10 cellular contexts compared by ENCODE assay signal in genomic region chr6:26202811-26203583, GRCh38.
DNase-seq lines count a peak whose midpoint lies in the region; ATAC-seq and TF ChIP-seq lines count a peak whose summit lies in the region.
"Had no signal": no experiment of that assay in that cellular context is flagged by ENCODE, and none has a peak within 500 bp of the region (broad histone marks: within the 10 kb centered on the region; RNA-seq: fewer than 3 reads in every experiment).

No MANE protein-coding gene starts in this region.

- peaks cover 14% of the 10 kb centered on the region for H3K36me3 Mint-ChIP-seq in activated CD4-positive, alpha-beta memory T cell treated with anti-CD3 and anti-CD28 coated beads for 36 hours
- peaks cover 12% of the 10 kb centered on the region for H3K36me3 Mint-ChIP-seq in activated CD4-positive, alpha-beta memory T cell treated with anti-CD3 and anti-CD28 coated beads, Interleukin-2, amount 10 ng/mL, durations not matched to agents 7 days and 5 days (ENCODE audit: low read depth)
- peaks cover 15% of the 10 kb centered on the region for H3K36me3 Mint-ChIP-seq in dendritic cell treated with granulocyte-macrophage colony-stimulating factor and Interleukin-4, amounts not matched to agents 40 ng/mL and 50 ng/mL, for 4 days (ENCODE audit: low read depth)
- no peaks in the 10 kb centered on the region for H3K36me3 Mint-ChIP-seq in progenitor cell of endocrine pancreas (ENCODE audit: insufficient read depth)

- TF ChIP-seq CTCF in progenitor cell of endocrine pancreas (IDR thresholded peaks at IDR 0.05; ENCODE audit: unreplicated experiment) (no peak), adrenal gland (IDR thresholded peaks at IDR 0.05) (no peak), psoas muscle (IDR thresholded peaks at IDR 0.05) (no peak)

- H3K4me3 Mint-ChIP-seq in activated CD4-positive, alpha-beta memory T cell treated with anti-CD3 and anti-CD28 coated beads for 36 hours: peak overlapping the region; percentile 38
- no peak overlapping the region for H3K4me3 Mint-ChIP-seq in activated CD4-positive, alpha-beta memory T cell treated with anti-CD3 and anti-CD28 coated beads, Interleukin-2, amount 10 ng/mL, durations not matched to agents 7 days and 5 days
- H3K4me3 Mint-ChIP-seq in dendritic cell treated with granulocyte-macrophage colony-stimulating factor and Interleukin-4, amounts not matched to agents 40 ng/mL and 50 ng/mL, for 4 days: no peak overlapping the region
- H3K4me3 Mint-ChIP-seq in progenitor cell of endocrine pancreas (ENCODE audit: low read depth): no peak overlapping the region

- H3K36me3 ChIP-seq in adrenal gland (replicated peaks in 1 of 2): no peaks in the 10 kb centered on the region
- no peaks in the 10 kb centered on the region for H3K36me3 ChIP-seq in psoas muscle (ENCODE audit: insufficient read depth in 1 of 2, low read depth in 1 of 2)

- H3K27ac ChIP-seq in adrenal gland (no peak overlapping the region), psoas muscle (no peak overlapping the region)

- H3K9me3 Mint-ChIP-seq in activated CD4-positive, alpha-beta memory T cell treated with anti-CD3 and anti-CD28 coated beads for 36 hours: no peaks in the 10 kb centered on the region
- H3K9me3 Mint-ChIP-seq in activated CD4-positive, alpha-beta memory T cell treated with anti-CD3 and anti-CD28 coated beads, Interleukin-2, amount 10 ng/mL, durations not matched to agents 7 days and 5 days: no peaks in the 10 kb centered on the region
- H3K9me3 Mint-ChIP-seq in dendritic cell treated with granulocyte-macrophage colony-stimulating factor and Interleukin-4, amounts not matched to agents 40 ng/mL and 50 ng/mL, for 4 days: no peaks in the 10 kb centered on the region
- no peaks in the 10 kb centered on the region for H3K9me3 Mint-ChIP-seq in progenitor cell of endocrine pancreas (ENCODE audit: low read depth)

- H3K27me3 ChIP-seq in adrenal gland (no peaks in the 10 kb centered on the region), psoas muscle (ENCODE audit: insufficient read depth in 3 of 3, low read length in 2 of 3) (peaks cover 0 to 98% (median 34%) of the 10 kb centered on the region in 3 donors)

- no peak for ATAC-seq in psoas muscle

- H3K4me3 ChIP-seq in adrenal gland (no peak overlapping the region), psoas muscle (no peak overlapping the region)

- CTCF ChIA-PET in activated CD4-positive, alpha-beta memory T cell treated with anti-CD3 and anti-CD28 coated beads for 36 hours (lab: Charles Lee): no interaction called here
- CTCF ChIA-PET in activated CD4-positive, alpha-beta memory T cell treated with anti-CD3 and anti-CD28 coated beads, Interleukin-2, amount 10 ng/mL, durations not matched to agents 7 days and 5 days (lab: Charles Lee): interaction anchor here (1.0 kb wide), 1 partner anchor 14 kb away, joined by 3 read pairs; a partner anchor contains a TSS

- POLR2A ChIA-PET in activated CD4-positive, alpha-beta memory T cell treated with anti-CD3 and anti-CD28 coated beads for 36 hours (lab: Charles Lee): interaction anchor here (1.0 to 3.9 kb wide), 5 partner anchors 8 to 79 kb away, joined by 3 to 100 read pairs (median 16); a partner anchor contains a TSS
- POLR2A ChIA-PET in activated CD4-positive, alpha-beta memory T cell treated with anti-CD3 and anti-CD28 coated beads, Interleukin-2, amount 10 ng/mL, durations not matched to agents 7 days and 5 days (lab: Charles Lee): interaction anchor here (0.8 to 20.8 kb wide), 13 partner anchors 6 to 1664 kb away, joined by 3 to 992 read pairs (median 45); a partner anchor contains a TSS

- peak overlapping the region; percentile 53 for H3K27ac Mint-ChIP-seq in activated CD4-positive, alpha-beta memory T cell treated with anti-CD3 and anti-CD28 coated beads for 36 hours
- no peak overlapping the region for H3K27ac Mint-ChIP-seq in activated CD4-positive, alpha-beta memory T cell treated with anti-CD3 and anti-CD28 coated beads, Interleukin-2, amount 10 ng/mL, durations not matched to agents 7 days and 5 days
- peak overlapping the region; percentile 62 for H3K27ac Mint-ChIP-seq in dendritic cell treated with granulocyte-macrophage colony-stimulating factor and Interleukin-4, amounts not matched to agents 40 ng/mL and 50 ng/mL, for 4 days
- H3K27ac Mint-ChIP-seq in progenitor cell of endocrine pancreas: peak overlapping the region; percentile 98

- H3K4me1 ChIP-seq in adrenal gland (replicated peaks in 1 of 2) (peaks cover 5 to 18% of the 10 kb centered on the region in 2 donors), psoas muscle (no peaks in the 10 kb centered on the region)
- H3K4me1 ChIP-seq: parathyroid adenoma had no signal

- H3K9me3 ChIP-seq in adrenal gland (replicated peaks in 1 of 3): no peaks in the 10 kb centered on the region
- no peaks in the 10 kb centered on the region for H3K9me3 ChIP-seq in psoas muscle

- intact Hi-C loops in activated CD4-positive, alpha-beta memory T cell treated with anti-CD3 and anti-CD28 coated beads for 36 hours (cut with micrococcal nuclease): no loop called here
- intact Hi-C loops in dendritic cell treated with granulocyte-macrophage colony-stimulating factor and Interleukin-4, amounts not matched to agents 40 ng/mL and 50 ng/mL, for 4 days (cut with micrococcal nuclease): no loop called here
- intact Hi-C loops in adrenal gland (cut with DNase I) (no loop called here), psoas muscle (cut with DNase I) (no loop called here)

- peaks cover 6% of the 10 kb centered on the region for H3K27me3 Mint-ChIP-seq in activated CD4-positive, alpha-beta memory T cell treated with anti-CD3 and anti-CD28 coated beads for 36 hours
- no peaks in the 10 kb centered on the region for H3K27me3 Mint-ChIP-seq in activated CD4-positive, alpha-beta memory T cell treated with anti-CD3 and anti-CD28 coated beads, Interleukin-2, amount 10 ng/mL, durations not matched to agents 7 days and 5 days
- H3K27me3 Mint-ChIP-seq in dendritic cell treated with granulocyte-macrophage colony-stimulating factor and Interleukin-4, amounts not matched to agents 40 ng/mL and 50 ng/mL, for 4 days: no peaks in the 10 kb centered on the region
- no peaks in the 10 kb centered on the region for H3K27me3 Mint-ChIP-seq in progenitor cell of endocrine pancreas

- peaks cover 29% of the 10 kb centered on the region for H3K4me1 Mint-ChIP-seq in activated CD4-positive, alpha-beta memory T cell treated with anti-CD3 and anti-CD28 coated beads for 36 hours (ENCODE audit: low read depth)
- peaks cover 40% of the 10 kb centered on the region for H3K4me1 Mint-ChIP-seq in activated CD4-positive, alpha-beta memory T cell treated with anti-CD3 and anti-CD28 coated beads, Interleukin-2, amount 10 ng/mL, durations not matched to agents 7 days and 5 days
- H3K4me1 Mint-ChIP-seq in dendritic cell treated with granulocyte-macrophage colony-stimulating factor and Interleukin-4, amounts not matched to agents 40 ng/mL and 50 ng/mL, for 4 days (ENCODE audit: low read depth): peaks cover 13% of the 10 kb centered on the region
- peaks cover 14% of the 10 kb centered on the region for H3K4me1 Mint-ChIP-seq in progenitor cell of endocrine pancreas (ENCODE audit: low read depth)

- WGBS in adrenal gland, 4 donors: 75 to 82% (median 77%) methylated on average over 8 of the region's 8 CpGs
- 84 to 89% (median 88%) methylated on average over 8 of the region's 8 CpGs for WGBS in psoas muscle, 3 donors

- DNase-seq in activated CD4-positive, alpha-beta memory T cell treated with anti-CD3 and anti-CD28 coated beads for 36 hours: no peak
- DNase-seq in activated CD4-positive, alpha-beta memory T cell treated with anti-CD3 and anti-CD28 coated beads, Interleukin-2, amount 10 ng/mL, durations not matched to agents 7 days and 5 days: no peak
- DNase-seq in NCI-H146 treated with DMSO at 0.1 percent for 48 hours (lab: John Stamatoyannopoulos, UW; ENCODE audit: unreplicated experiment): peak; percentile 46
- DNase-seq in progenitor cell of endocrine pancreas (ENCODE audit: low spot score, unreplicated experiment): no peak
- DNase-seq in NCI-H1105 treated with DMSO at 0.1 percent for 48 hours (lab: John Stamatoyannopoulos, UW): no peak
- no peak for DNase-seq in adrenal gland
- no peak for DNase-seq in psoas muscle
- DNase-seq: activated effector memory CD4-positive, alpha-beta T cell treated with anti-CD3 and anti-CD28 coated beads, Interleukin-2, amount 50 U/mL, for 16 hours had no signal

- TF ChIP-seq POLR2A in adrenal gland (IDR thresholded peaks at IDR 0.05): no peak
